In the genomic region with DNA sequence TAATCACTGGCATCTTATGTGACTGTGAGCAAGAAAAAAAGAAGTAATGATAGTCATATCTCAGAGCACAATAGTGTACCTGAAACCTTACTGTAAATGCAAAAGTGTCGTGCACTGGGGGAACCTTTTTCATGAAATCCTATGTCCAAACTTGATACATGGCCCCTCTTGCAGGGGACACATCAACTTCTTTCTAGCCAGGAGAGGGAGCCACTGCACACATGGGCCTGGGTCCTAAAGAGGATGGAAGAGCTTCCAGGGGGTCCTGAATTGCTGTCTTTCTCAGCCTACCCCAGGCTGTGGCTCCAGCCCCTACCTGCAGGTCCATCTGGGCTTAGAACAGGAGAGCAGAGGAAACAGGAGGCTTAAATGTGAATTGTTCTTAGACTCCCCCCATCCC, we compare ENCODE assay signal across 17 cellular contexts.
"Had no signal": no experiment of that assay in that cellular context is flagged by ENCODE, and none has a peak within 500 bp of the region (broad histone marks: within the 10 kb centered on the region; RNA-seq: fewer than 3 reads in every experiment).

No MANE protein-coding gene starts in this region.

- H3K4me3 Mint-ChIP-seq: activated naive CD8-positive, alpha-beta T cell treated with anti-CD3 and anti-CD28 coated beads, Interleukin-2, amount 50 U/mL, for 24 hours; activated T-helper 1 cell treated with anti-CD3 and anti-CD28 coated beads, Interleukin-12 subunit alpha, Interleukin-12 subunit beta, Interleukin-2, Interleukin-4 antibody, amounts not matched to agents 30 ng/mL and 10 ng/mL and 1 ng/mL, durations not matched to agents 14 hours and 24 hours and 36 hours; natural killer cell; type B pancreatic cell had no signal

- H3K36me3 ChIP-seq: spleen, thoracic aorta had no signal

- DNase-seq: activated CD4-positive, alpha-beta T cell treated with anti-CD3 and anti-CD28 coated beads, Interleukin-2, amount 50 U/mL, for 48 hours; activated gamma-delta T cell; activated naive CD4-positive, alpha-beta T cell treated with anti-CD3 and anti-CD28 coated beads, Interleukin-2, amount 50 U/mL, for 16 hours; activated naive CD8-positive, alpha-beta T cell treated with anti-CD3 and anti-CD28 coated beads, Interleukin-2, amount 50 U/mL, for 24 hours; left ventricle myocardium superior; midbrain; natural killer cell; retina; spleen; stimulated activated CD4-positive, alpha-beta T cell treated with anti-CD3 and anti-CD28 coated beads, Interleukin-4, amount 100 ng/mL, for 1 hour; stimulated activated naive CD4-positive, alpha-beta T cell; T-helper 2 cell had no signal

- H3K36me3 Mint-ChIP-seq: natural killer cell, type B pancreatic cell had no signal

- H3K4me1 ChIP-seq: foreskin keratinocyte, spleen had no signal

- H3K27ac Mint-ChIP-seq: activated naive CD8-positive, alpha-beta T cell treated with anti-CD3 and anti-CD28 coated beads, Interleukin-2, amount 50 U/mL, for 24 hours; activated T-helper 1 cell treated with anti-CD3 and anti-CD28 coated beads, Interleukin-12 subunit alpha, Interleukin-12 subunit beta, Interleukin-2, Interleukin-4 antibody, amounts not matched to agents 30 ng/mL and 10 ng/mL and 1 ng/mL, durations not matched to agents 14 hours and 24 hours and 36 hours; natural killer cell; progenitor cell of endocrine pancreas; type B pancreatic cell had no signal

- H3K4me3 ChIP-seq: spleen, thoracic aorta had no signal

- H3K27ac ChIP-seq: foreskin keratinocyte, spleen, thoracic aorta had no signal

- H3K9me3 Mint-ChIP-seq: activated naive CD8-positive, alpha-beta T cell treated with anti-CD3 and anti-CD28 coated beads, Interleukin-2, amount 50 U/mL, for 24 hours; activated T-helper 1 cell treated with anti-CD3 and anti-CD28 coated beads, Interleukin-12 subunit alpha, Interleukin-12 subunit beta, Interleukin-2, Interleukin-4 antibody, amounts not matched to agents 30 ng/mL and 10 ng/mL and 1 ng/mL, durations not matched to agents 14 hours and 24 hours and 36 hours; natural killer cell; type B pancreatic cell had no signal

- H3K9me3 ChIP-seq: spleen, thoracic aorta had no signal

- ATAC-seq: activated naive CD8-positive, alpha-beta T cell treated with anti-CD3 and anti-CD28 coated beads, Interleukin-2, amount 50 U/mL, for 24 hours; left ventricle myocardium superior; natural killer cell had no signal

- H3K27me3 ChIP-seq: foreskin keratinocyte had no signal

- H3K4me1 Mint-ChIP-seq: activated naive CD8-positive, alpha-beta T cell treated with anti-CD3 and anti-CD28 coated beads, Interleukin-2, amount 50 U/mL, for 24 hours; natural killer cell had no signal
